ENCODE assay signal across 9 cellular contexts in genomic region chr10:71920146-71920539, GRCh38. TPM values are rescaled to one million over a fixed set of nuclear protein-coding genes. Genes with fewer than 3 reads are reported as not detected.
DNase-seq lines count a peak whose midpoint lies in the region; ATAC-seq, FAIRE-seq and TF ChIP-seq lines count a peak whose summit lies in the region.
"Not testable (repeated sequence)": the region's sequence is repeated elsewhere in the genome, so short reads cannot be mapped to it uniquely, and the experiment has no call there.
"Had no signal": no experiment of that assay in that cellular context is flagged by ENCODE, and none has a peak within 500 bp of the region (broad histone marks: within the 10 kb centered on the region; RNA-seq: fewer than 3 reads in every experiment).

No MANE protein-coding gene starts in this region.

- not testable (repeated sequence) for H4K20me1 ChIP-seq in keratinocyte (ENCODE audit: control insufficient read depth, extremely low read depth, insufficient read depth, low read length)

- H3K36me3 Mint-ChIP-seq in brain; nephron (ENCODE audit: low read depth): not testable (repeated sequence)

- H3K9me1 ChIP-seq in keratinocyte (ENCODE audit: control insufficient read depth, extremely low read depth, insufficient read depth, low read length), result not testable (repeated sequence)

- dilution Hi-C loops in keratinocyte (cut with MboI; ENCODE audit: extremely low pct_ligation_motif_present, low sequenced_read_pairs), result not testable (repeated sequence)

- 45% methylated on average over 5 of the region's 5 CpGs for WGBS in A549 (ENCODE audit: missing lambda C conversion rate)
- WGBS in esophagus, 2 donors, result 42 to 43% methylated on average over 5 of the region's 5 CpGs

- H3K4me1 ChIP-seq in A549, result peaks cover 40% of the 10 kb centered on the region
- H3K4me1 ChIP-seq in HEK293 (ENCODE audit: control insufficient read depth, insufficient read depth, low read length), result peaks cover 11% of the 10 kb centered on the region; the same call in 1 of the 2 replicates
- peaks cover 28% of the 10 kb centered on the region for H3K4me1 ChIP-seq in Panc1 (ENCODE audit: control insufficient read depth, insufficient read depth, low read length)
- not testable (repeated sequence) for H3K4me1 ChIP-seq in esophagus (ENCODE audit: control insufficient read depth in 2 of 2, insufficient read depth in 2 of 2, low read length in 1 of 2)
- H3K4me1 ChIP-seq in keratinocyte (ENCODE audit: control insufficient read depth, extremely low read depth, insufficient read depth, low read length), result peaks cover 42% of the 10 kb centered on the region
- peaks cover 14 to 36% (median 33%) of the 10 kb centered on the region in 5 donors for H3K4me1 ChIP-seq in subcutaneous abdominal adipose tissue (ENCODE audit: control insufficient read depth in 5 of 5, insufficient read depth in 5 of 5, low read length in 5 of 5)

- in situ Hi-C loops in Panc1 (cut with HindIII; ENCODE audit: low pct_unique_long_range_greater_than_20kb, low sequenced_read_pairs), result not testable (repeated sequence)

- H3K4me2 ChIP-seq in A549, result peak overlapping the region; percentile 67
- peak overlapping the region; percentile 50 for H3K4me2 ChIP-seq in keratinocyte (ENCODE audit: control insufficient read depth, extremely low read depth, insufficient read depth, low read depth, low read length)

- CTCF ChIA-PET in A549 (lab: Yijun Ruan, JAX) (interaction anchor here (0.7 to 6.5 kb wide), 5 partner anchors 9 to 104 kb away, joined by 3 to 39 read pairs (median 4); no protein-coding TSS in a partner anchor), HEK293 (lab: Yijun Ruan, JAX) (interaction anchor here (0.6 to 2.5 kb wide), 4 partner anchors 24 to 158 kb away, joined by 3 to 13 read pairs (median 3); no protein-coding TSS in a partner anchor)
- CTCF ChIA-PET in Panc1 (lab: Charles Lee), result not testable (repeated sequence)

- not testable (repeated sequence) for BruUV-seq in Panc1 (replicated peaks; lab: Mats Ljungman, UMichigan)

- not testable (repeated sequence) for FAIRE-seq in A549 (lab: Jason Lieb, UNC); keratinocyte (lab: Jason Lieb, UNC)

- not testable (repeated sequence) for TF ChIP-seq RAD21 in A549 (conservative IDR thresholded peaks at IDR 0.05 in 1 of 2, IDR thresholded peaks at IDR 0.05 in 1 of 2)

- H3K9me3 Mint-ChIP-seq in brain, result peaks cover 11 to 22% (median 17%) of the 10 kb centered on the region in 5 experiments
- H3K9me3 Mint-ChIP-seq in nephron, result not testable (repeated sequence)

- H3K27me3 Mint-ChIP-seq in brain; nephron (ENCODE audit: low read depth): not testable (repeated sequence)

- peak overlapping the region; percentile 64 to 76 for H3K27ac ChIP-seq in A549
- H3K27ac ChIP-seq in HEK293 (ENCODE audit: extremely low read depth, low read depth, low read length), result not testable (repeated sequence)
- peak overlapping the region; percentile 80 for H3K27ac ChIP-seq in Panc1 (ENCODE audit: low read length)
- peak overlapping the region; percentile 34 to 63 for H3K27ac ChIP-seq in esophagus (ENCODE audit: low read depth in 2 of 2, low read length in 1 of 2)
- H3K27ac ChIP-seq in keratinocyte (ENCODE audit: control insufficient read depth, insufficient read depth, low read length), result peak overlapping the region; percentile 83
- peak overlapping the region; percentile 68 for H3K27ac ChIP-seq in subcutaneous abdominal adipose tissue (ENCODE audit: low read depth, low read length)

- not testable (repeated sequence) for H3K79me2 ChIP-seq in keratinocyte (ENCODE audit: control insufficient read depth, insufficient read depth, low read length)

- H3K4me1 Mint-ChIP-seq in brain, result peaks cover 45% of the 10 kb centered on the region
- H3K4me1 Mint-ChIP-seq in nephron, result peaks cover 27% of the 10 kb centered on the region

- not testable (repeated sequence) for H3K4me3 Mint-ChIP-seq in brain, nephron

- not testable (repeated sequence) for H3K4me3 ChIP-seq in A549; HEK293 (ENCODE audit: low read depth, low read length); Panc1 (ENCODE audit: low read depth in 2 of 2, low read length in 2 of 2); esophagus (ENCODE audit: low read depth in 1 of 2, low read length in 2 of 2)
- H3K4me3 ChIP-seq in keratinocyte (ENCODE audit: control insufficient read depth in 2 of 3, extremely low read depth in 1 of 3, insufficient read depth in 2 of 3, low read depth in 1 of 3, low read length in 3 of 3) (peak overlapping the region in 2 of 3 experiments; percentile 2 to 19), subcutaneous abdominal adipose tissue (ENCODE audit: low read depth in 1 of 5, low read length in 5 of 5) (peak overlapping the region in 2 of 5 donors; percentile 18 to 46)

- not testable (repeated sequence) for H3K27me3 ChIP-seq in Panc1 (ENCODE audit: control insufficient read depth, insufficient read depth, low read length); esophagus (ENCODE audit: control insufficient read depth in 1 of 2, insufficient read depth in 2 of 2, low read length in 2 of 2); keratinocyte (ENCODE audit: control insufficient read depth, extremely low read depth, insufficient read depth, low read length); subcutaneous abdominal adipose tissue (ENCODE audit: control insufficient read depth in 5 of 5, insufficient read depth in 4 of 5, low read length in 5 of 5)

- not testable (repeated sequence) for H3K36me3 ChIP-seq in HEK293 (ENCODE audit: control insufficient read depth in 2 of 2, insufficient read depth in 1 of 2, low read length in 2 of 2); Panc1 (ENCODE audit: control insufficient read depth, insufficient read depth, low read length); esophagus (ENCODE audit: control insufficient read depth in 2 of 2, insufficient read depth in 2 of 2, low read length in 1 of 2); keratinocyte (ENCODE audit: control insufficient read depth in 2 of 2, extremely low read depth in 1 of 2, insufficient read depth in 2 of 2, low read length in 2 of 2); subcutaneous abdominal adipose tissue (ENCODE audit: control insufficient read depth in 5 of 5, insufficient read depth in 5 of 5, low read length in 5 of 5)

- POLR2A ChIA-PET in A549 (lab: Yijun Ruan, JAX), result interaction anchor here (1.0 kb wide), 1 partner anchor 44 kb away, joined by 3 read pairs; the partner anchor contains the start of gene CHST3
- POLR2A ChIA-PET in HEK293 (lab: Yijun Ruan, JAX); Panc1 (lab: Charles Lee): not testable (repeated sequence)

- not testable (repeated sequence) for H3K9me3 ChIP-seq in A549; HEK293 (ENCODE audit: control insufficient read depth, insufficient read depth, low read depth, low read length); Panc1 (ENCODE audit: control insufficient read depth, insufficient read depth, low read depth, low read length); esophagus (ENCODE audit: control insufficient read depth in 2 of 2, insufficient read depth in 1 of 2, low read depth in 1 of 2, low read length in 1 of 2); keratinocyte (ENCODE audit: control insufficient read depth, low read depth, low read length); subcutaneous abdominal adipose tissue (ENCODE audit: control insufficient read depth in 5 of 5, low read length in 5 of 5)

- not testable (repeated sequence) for DNase-seq in A549 (ENCODE audit: low read depth in 1 of 2, low spot score in 1 of 2); Panc1 (ENCODE audit: low read depth, low spot score); keratinocyte (ENCODE audit: low read depth, low spot score)

- H2AFZ ChIP-seq in keratinocyte (ENCODE audit: control insufficient read depth, low read length), result peak overlapping the region; percentile 68

- not testable (repeated sequence) for TF ChIP-seq EP300 in A549 (IDR thresholded peaks at IDR 0.05)

- intact Hi-C loops in Panc1 (cut with micrococcal nuclease; ENCODE audit: unreplicated experiment), result not testable (repeated sequence)

- ATAC-seq in A549, result peak; percentile 27 to 28; a peak in 4 of 6 replicates
- peak; percentile 42 for ATAC-seq in Panc1

- H3K27ac Mint-ChIP-seq in brain, result peak overlapping the region; percentile 75 to 95 (median 88)
- peak overlapping the region; percentile 21 to 69 (median 47) for H3K27ac Mint-ChIP-seq in nephron

- TF ChIP-seq CTCF in A549 (IDR thresholded peaks at IDR 0.05); HEK293 (tag by site-specific recombination; IDR thresholded peaks at IDR 0.05); Panc1 (IDR thresholded peaks at IDR 0.05); brain (conservative IDR thresholded peaks at IDR 0.05); keratinocyte (optimal IDR thresholded peaks at IDR 0.05 in 1 of 3, IDR thresholded peaks at IDR 0.05 in 1 of 3, conservative IDR thresholded peaks at IDR 0.05 in 1 of 3; ENCODE audit: extremely low read depth in 1 of 3, insufficient read depth in 2 of 3, low read length in 3 of 3); nephron (IDR thresholded peaks at IDR 0.05; ENCODE audit: unreplicated experiment in 3 of 3): not testable (repeated sequence)

- H3K9ac ChIP-seq in keratinocyte (ENCODE audit: control insufficient read depth, extremely low read depth, insufficient read depth, low read length), result peak overlapping the region; percentile 30
- peak overlapping the region in 1 of 5 donors; percentile 37 for H3K9ac ChIP-seq in subcutaneous abdominal adipose tissue (ENCODE audit: low read length in 5 of 5)

- TF ChIP-seq POLR2A in A549 (IDR thresholded peaks at IDR 0.05; ENCODE audit: low read length), result not testable (repeated sequence)

RNA-seq across cellular contexts. Expression of gene CHST3, which starts 44.1 kb away (rescaled TPM):
- polyA plus RNA-seq in A549 (2011; rRNA removed) (12.8 and 13.8 TPM in 2 replicates), A549 (2017; fragmentation: RNase III; extraction: RNeasy Plus Mini Kit Qiagen cat#74134 plus additional on column Dnase treatment) (20.3 to 23.1 TPM (median 21.7 TPM) in 3 replicates), brain (ENCODE audit: insufficient read depth, low read depth, low replicate concordance) (11.4 TPM), esophagus (1 to 10 TPM; 2.6 to 3.2 TPM), keratinocyte (12.0 to 12.4 TPM (median 12.3 TPM) in 3 replicates)
- 8.7 and 12.5 TPM in 2 replicates for polyA plus RNA-seq in A549 (2012; cell fraction: cytosol; rRNA removed)
- polyA plus RNA-seq in A549 (2012; cell fraction: nucleus; rRNA removed), result 18.6 and 20.9 TPM in 2 replicates
- polyA minus RNA-seq in A549 (2011; rRNA and poly(A)+ RNA removed), result 19.1 and 21.1 TPM in 2 replicates
- total RNA-seq in Panc1 (2021; ENCODE audit: unreplicated experiment), result 44.6 TPM
- polyA plus RNA-seq in Panc1 (2012; ENCODE audit: insufficient read length), result 27.9 TPM
- polyA plus RNA-seq in keratinocyte (2011; ENCODE audit: low read depth), result 3.6 TPM
- 7.5 and 7.8 TPM in 2 replicates for polyA plus RNA-seq in keratinocyte (2011; cell fraction: cytosol; rRNA removed)
- polyA plus RNA-seq in keratinocyte (2011; cell fraction: nucleus; rRNA removed), result 29.9 and 32.6 TPM in 2 replicates
- polyA plus RNA-seq in keratinocyte (2012; ENCODE audit: low replicate concordance), result 5.8 and 14.6 TPM in 2 replicates
- polyA minus RNA-seq in keratinocyte, result 17.8 to 29.2 TPM (median 23.1 TPM) in 3 replicates
- polyA minus RNA-seq in keratinocyte (2011; cell fraction: cytosol; rRNA and poly(A)+ RNA removed), result 13.4 TPM
- polyA minus RNA-seq in keratinocyte (2011; cell fraction: nucleus; rRNA and poly(A)+ RNA removed), result 34.8 and 43.4 TPM in 2 replicates
- total RNA-seq: CD4-positive, CD25-positive, alpha-beta regulatory T cell had no signal
- polyA plus RNA-seq: CD4-positive, CD25-positive, alpha-beta regulatory T cell had no signal
